In genomic region chr12:13203028-13203922, GRCh38 we compare ENCODE assay signal across 8 cellular contexts. TPM values are rescaled to one million over a fixed set of nuclear protein-coding genes. Genes with fewer than 3 reads are reported as not detected.
DNase-seq lines count a peak whose midpoint lies in the region; TF ChIP-seq lines count a peak whose summit lies in the region.
"Had no signal": no experiment of that assay in that cellular context is flagged by ENCODE, and none has a peak within 500 bp of the region (broad histone marks: within the 10 kb centered on the region; RNA-seq: fewer than 3 reads in every experiment).

No MANE protein-coding gene starts in this region.

- no peaks in the 10 kb centered on the region for H3K27me3 ChIP-seq in right atrium auricular region
- peaks cover 2 to 3% of the 10 kb centered on the region in 2 donors for H3K27me3 ChIP-seq in stomach smooth muscle (ENCODE audit: control insufficient read depth in 1 of 2, insufficient read depth in 2 of 2, low read length in 2 of 2)
- H3K27me3 ChIP-seq in Peyer's patch, result no peaks in the 10 kb centered on the region
- H3K27me3 ChIP-seq: ovary had no signal

- H3K9ac ChIP-seq in stomach smooth muscle (ENCODE audit: low read length in 2 of 2), result no peak overlapping the region

- peak overlapping the region; percentile 18 to 65 for H3K27ac ChIP-seq in right atrium auricular region
- peak overlapping the region; percentile 11 for H3K27ac ChIP-seq in stomach smooth muscle (ENCODE audit: low read length)
- peak overlapping the region in 2 of 4 donors; percentile 13 to 52 for H3K27ac ChIP-seq in Peyer's patch
- H3K27ac ChIP-seq: ovary had no signal

- H3K4me3 ChIP-seq in right atrium auricular region, result peak overlapping the region; percentile 11 to 61
- peak overlapping the region in 1 of 2 donors; percentile 22 for H3K4me3 ChIP-seq in stomach smooth muscle (ENCODE audit: low read length in 2 of 2)
- H3K4me3 ChIP-seq in Peyer's patch, result no peak overlapping the region
- H3K4me3 ChIP-seq: ovary had no signal

- H3K4me1 ChIP-seq in right atrium auricular region (peaks cover 0 to 90% of the 10 kb centered on the region in 2 donors), stomach smooth muscle (ENCODE audit: control insufficient read depth, insufficient read depth, low read length) (peaks cover 34% of the 10 kb centered on the region), Peyer's patch (peaks cover 0 to 39% (median 1%) of the 10 kb centered on the region in 4 donors)

- DNase-seq in GM20000 (ENCODE audit: low spot score), result peak; percentile 27
- DNase-seq in SW480 (ENCODE audit: low spot score), result peak; percentile 22
- peak; percentile 83 for DNase-seq in right atrium auricular region (ENCODE audit: low spot score)
- DNase-seq in T-helper 9 cell, result no peak
- DNase-seq in Peyer's patch, result no peak
- no peak for DNase-seq in kidney tubule cell (ENCODE audit: low spot score)

- TF ChIP-seq CTCF in GM20000 (IDR thresholded peaks at IDR 0.05; ENCODE audit: extremely low read depth, missing control alignments) (no peak), right atrium auricular region (IDR thresholded peaks at IDR 0.05) (peak; percentile 24 to 61), Peyer's patch (IDR thresholded peaks at IDR 0.05) (peak in 2 of 6 experiments; percentile 5 to 12)

- peaks cover 5% of the 10 kb centered on the region for H3K36me3 ChIP-seq in right atrium auricular region
- peaks cover 0 to 2% of the 10 kb centered on the region in 2 donors for H3K36me3 ChIP-seq in stomach smooth muscle (ENCODE audit: control insufficient read depth in 2 of 2, insufficient read depth in 2 of 2, low read length in 2 of 2)
- no peaks in the 10 kb centered on the region for H3K36me3 ChIP-seq in Peyer's patch
- H3K36me3 ChIP-seq: ovary had no signal

- H3K9me3 ChIP-seq in right atrium auricular region, result no peaks in the 10 kb centered on the region
- H3K9me3 ChIP-seq in stomach smooth muscle (ENCODE audit: control insufficient read depth in 2 of 2, low read length in 2 of 2), result no peaks in the 10 kb centered on the region
- no peaks in the 10 kb centered on the region for H3K9me3 ChIP-seq in Peyer's patch
- H3K9me3 ChIP-seq: ovary had no signal

- no peak for TF ChIP-seq POLR2A in Peyer's patch (IDR thresholded peaks at IDR 0.05)

RNA-seq across cellular contexts. Expression of gene EMP1, which starts 6.7 kb away (rescaled TPM):
- total RNA-seq in right atrium auricular region, result 100 to 1,000 TPM; 188 to 208 TPM
- 100 to 1,000 TPM in 1 of 4 donors, 10 to 100 TPM in 3; 37.1 to 110 (median 87.3) TPM for total RNA-seq in Peyer's patch

Comparison
In these comparisons a context has a peak if more than half of its experiments do, and no peak if none do; other contexts are left out.
1. DNase-seq: peak in GM20000 (single experiment), SW480 (single experiment) and right atrium auricular region (single experiment); none in T-helper 9 cell (single experiment), Peyer's patch (0 of 3) and kidney tubule cell (single experiment).
2. H3K4me3 ChIP-seq: peak in right atrium auricular region (2 of 2); none in Peyer's patch (0 of 4).